In the genomic region with DNA sequence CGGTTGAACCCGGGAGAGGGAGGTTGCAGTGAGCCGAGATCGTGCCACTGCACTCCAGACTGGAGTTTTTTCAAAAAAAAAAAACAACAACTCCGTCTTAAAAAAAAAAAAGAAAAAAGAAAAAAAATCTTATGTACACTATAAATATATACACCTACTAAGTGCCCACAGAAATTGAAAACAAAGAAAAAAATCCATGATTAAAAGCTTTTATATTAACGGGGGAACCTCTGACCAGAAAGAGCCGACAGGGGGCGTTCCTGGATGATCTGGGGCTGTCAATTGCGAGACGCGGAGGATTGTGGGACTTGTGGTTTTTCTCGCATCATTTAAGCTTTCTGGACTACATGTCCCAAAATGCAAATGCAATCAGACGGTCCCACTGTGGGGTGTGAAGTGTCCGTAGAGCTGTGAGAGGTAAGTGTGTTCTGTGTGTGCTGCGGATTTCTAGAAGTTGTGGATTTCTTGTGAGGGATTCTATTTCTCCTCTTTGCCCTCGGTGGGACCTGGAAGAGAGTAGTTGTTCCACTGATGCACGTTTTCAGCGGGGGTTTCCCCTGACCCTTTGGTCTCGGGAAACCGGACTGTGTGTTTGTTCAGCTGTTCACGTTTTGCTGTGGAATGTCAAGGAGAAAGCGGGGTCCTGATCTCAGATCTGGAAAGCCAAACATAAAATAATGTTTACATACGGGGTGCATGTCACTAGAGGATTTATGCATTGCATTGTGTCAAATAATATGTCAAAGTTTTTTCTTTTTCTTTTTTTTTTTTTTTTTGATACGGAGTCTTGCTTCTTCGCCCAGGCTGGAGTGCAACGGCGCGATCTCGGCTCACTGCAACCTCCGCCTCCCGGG, we compare ENCODE assay signal across 1 cellular context.
TF ChIP-seq lines count a peak whose summit lies in the region.

A gene with protein sequence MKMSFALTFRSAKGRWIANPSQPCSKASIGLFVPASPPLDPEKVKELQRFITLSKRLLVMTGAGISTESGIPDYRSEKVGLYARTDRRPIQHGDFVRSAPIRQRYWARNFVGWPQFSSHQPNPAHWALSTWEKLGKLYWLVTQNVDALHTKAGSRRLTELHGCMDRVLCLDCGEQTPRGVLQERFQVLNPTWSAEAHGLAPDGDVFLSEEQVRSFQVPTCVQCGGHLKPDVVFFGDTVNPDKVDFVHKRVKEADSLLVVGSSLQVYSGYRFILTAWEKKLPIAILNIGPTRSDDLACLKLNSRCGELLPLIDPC (plus strand): TSS at position 360 of the 854 bp plus-strand sequence. CDS start 1,241 bp downstream, outside the sequence.

TF ChIP-seq in HEK293, 187 proteins besides CTCF, POLR2A, EP300 and RAD21 (continued from another document and continues in another):
- TF ChIP-seq ZBTB49 (tag by site-specific recombination; IDR thresholded peaks at IDR 0.05; ENCODE audit: low read depth) (no peak), ZNF48 (tag by site-specific recombination; IDR thresholded peaks at IDR 0.05) (no peak), ZNF664 (tag by site-specific recombination; IDR thresholded peaks at IDR 0.05) (no peak; the same call in 1 of the 2 replicates), ZNF830 (tag by site-specific recombination; IDR thresholded peaks at IDR 0.05; ENCODE audit: low read depth) (no peak), HIC1 (tag by site-specific recombination; IDR thresholded peaks at IDR 0.05) (no peak), ZNF311 (tag by site-specific recombination; IDR thresholded peaks at IDR 0.05; ENCODE audit: borderline replicate concordance) (no peak), ZNF768 (tag by site-specific recombination; IDR thresholded peaks at IDR 0.05) (no peak; the same call in 1 of the 2 replicates), ZNF324 (tag by site-specific recombination; IDR thresholded peaks at IDR 0.05) (peak; percentile 88; the same call in 1 of the 2 replicates), ZNF2 (tag by site-specific recombination; IDR thresholded peaks at IDR 0.05) (peak; percentile 94), ZBTB44 (tag by site-specific recombination; IDR thresholded peaks at IDR 0.05) (no peak), MEIS1 (CRISPR knock-in tag; IDR thresholded peaks at IDR 0.05; ENCODE audit: borderline replicate concordance) (no peak), ZNF433 (tag by site-specific recombination; IDR thresholded peaks at IDR 0.05; ENCODE audit: low read depth) (no peak), ZNF670 (tag by site-specific recombination; IDR thresholded peaks at IDR 0.05; ENCODE audit: low read depth) (no peak), ZNF404 (tag by site-specific recombination; IDR thresholded peaks at IDR 0.05) (no peak), KLF1 (tag by site-specific recombination; IDR thresholded peaks at IDR 0.05) (peak; percentile 34; the same call in 1 of the 2 replicates), SP2 (tag by site-specific recombination; IDR thresholded peaks at IDR 0.05) (no peak; the same call in 1 of the 2 replicates), ZSCAN30 (tag by site-specific recombination; IDR thresholded peaks at IDR 0.05) (no peak; the same call in 1 of the 2 replicates), ZXDB (tag by site-specific recombination; IDR thresholded peaks at IDR 0.05) (peak; percentile 98), ZNF138 (tag by site-specific recombination; IDR thresholded peaks at IDR 0.05; ENCODE audit: borderline replicate concordance) (no peak), ZNF24 (tag by site-specific recombination; IDR thresholded peaks at IDR 0.05) (peak; percentile 49; the same call in 1 of the 2 replicates), ZBTB8A (tag by site-specific recombination; IDR thresholded peaks at IDR 0.05) (peak; percentile 45; the same call in 1 of the 2 replicates), SP3 (tag by site-specific recombination; IDR thresholded peaks at IDR 0.05) (peak; percentile 66), ZNF514 (tag by site-specific recombination; IDR thresholded peaks at IDR 0.05) (no peak), ZNF423 (tag by site-specific recombination; IDR thresholded peaks at IDR 0.05) (no peak), ZNF529 (tag by site-specific recombination; IDR thresholded peaks at IDR 0.05; ENCODE audit: insufficient replicate concordance) (no peak), ZNF221 (tag by site-specific recombination; IDR thresholded peaks at IDR 0.05; ENCODE audit: borderline replicate concordance) (no peak), ZNF140 (tag by site-specific recombination; IDR thresholded peaks at IDR 0.05) (no peak), ZNF530 (tag by site-specific recombination; IDR thresholded peaks at IDR 0.05; ENCODE audit: low read depth) (no peak), HOXA7 (CRISPR knock-in tag; IDR thresholded peaks at IDR 0.05; ENCODE audit: borderline replicate concordance) (no peak), ZNF654 (tag by site-specific recombination; IDR thresholded peaks at IDR 0.05; ENCODE audit: low read depth) (peak; percentile 44), ZNF521 (tag by site-specific recombination; IDR thresholded peaks at IDR 0.05) (no peak), PRDM1 (tag by site-specific recombination; IDR thresholded peaks at IDR 0.05) (peak; percentile 87), ZSCAN18 (tag by site-specific recombination; IDR thresholded peaks at IDR 0.05) (no peak; the same call in 1 of the 2 replicates), ZNF416 (tag by site-specific recombination; IDR thresholded peaks at IDR 0.05) (no peak), ZNF19 (tag by site-specific recombination; IDR thresholded peaks at IDR 0.05; ENCODE audit: low read depth) (no peak), ZNF596 (tag by site-specific recombination; IDR thresholded peaks at IDR 0.05) (no peak), ZSCAN16 (tag by site-specific recombination; IDR thresholded peaks at IDR 0.05) (no peak), ZNF175 (tag by site-specific recombination; IDR thresholded peaks at IDR 0.05) (no peak)
- TF ChIP-seq, protein P1, sequence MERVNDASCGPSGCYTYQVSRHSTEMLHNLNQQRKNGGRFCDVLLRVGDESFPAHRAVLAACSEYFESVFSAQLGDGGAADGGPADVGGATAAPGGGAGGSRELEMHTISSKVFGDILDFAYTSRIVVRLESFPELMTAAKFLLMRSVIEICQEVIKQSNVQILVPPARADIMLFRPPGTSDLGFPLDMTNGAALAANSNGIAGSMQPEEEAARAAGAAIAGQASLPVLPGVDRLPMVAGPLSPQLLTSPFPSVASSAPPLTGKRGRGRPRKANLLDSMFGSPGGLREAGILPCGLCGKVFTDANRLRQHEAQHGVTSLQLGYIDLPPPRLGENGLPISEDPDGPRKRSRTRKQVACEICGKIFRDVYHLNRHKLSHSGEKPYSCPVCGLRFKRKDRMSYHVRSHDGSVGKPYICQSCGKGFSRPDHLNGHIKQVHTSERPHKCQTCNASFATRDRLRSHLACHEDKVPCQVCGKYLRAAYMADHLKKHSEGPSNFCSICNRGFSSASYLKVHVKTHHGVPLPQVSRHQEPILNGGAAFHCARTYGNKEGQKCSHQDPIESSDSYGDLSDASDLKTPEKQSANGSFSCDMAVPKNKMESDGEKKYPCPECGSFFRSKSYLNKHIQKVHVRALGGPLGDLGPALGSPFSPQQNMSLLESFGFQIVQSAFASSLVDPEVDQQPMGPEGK (tag by site-specific recombination; IDR thresholded peaks at IDR 0.05) = no peak; the same call in none of the 2 replicates
- TF ChIP-seq, protein P2, sequence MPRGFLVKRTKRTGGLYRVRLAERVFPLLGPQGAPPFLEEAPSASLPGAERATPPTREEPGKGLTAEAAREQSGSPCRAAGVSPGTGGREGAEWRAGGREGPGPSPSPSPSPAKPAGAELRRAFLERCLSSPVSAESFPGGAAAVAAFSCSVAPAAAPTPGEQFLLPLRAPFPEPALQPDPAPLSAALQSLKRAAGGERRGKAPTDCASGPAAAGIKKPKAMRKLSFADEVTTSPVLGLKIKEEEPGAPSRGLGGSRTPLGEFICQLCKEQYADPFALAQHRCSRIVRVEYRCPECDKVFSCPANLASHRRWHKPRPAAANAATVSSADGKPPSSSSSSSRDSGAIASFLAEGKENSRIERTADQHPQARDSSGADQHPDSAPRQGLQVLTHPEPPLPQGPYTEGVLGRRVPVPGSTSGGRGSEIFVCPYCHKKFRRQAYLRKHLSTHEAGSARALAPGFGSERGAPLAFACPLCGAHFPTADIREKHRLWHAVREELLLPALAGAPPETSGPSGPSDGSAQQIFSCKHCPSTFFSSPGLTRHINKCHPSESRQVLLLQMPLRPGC (tag by site-specific recombination; IDR thresholded peaks at IDR 0.05) = peak; percentile 100
- TF ChIP-seq, protein P3, sequence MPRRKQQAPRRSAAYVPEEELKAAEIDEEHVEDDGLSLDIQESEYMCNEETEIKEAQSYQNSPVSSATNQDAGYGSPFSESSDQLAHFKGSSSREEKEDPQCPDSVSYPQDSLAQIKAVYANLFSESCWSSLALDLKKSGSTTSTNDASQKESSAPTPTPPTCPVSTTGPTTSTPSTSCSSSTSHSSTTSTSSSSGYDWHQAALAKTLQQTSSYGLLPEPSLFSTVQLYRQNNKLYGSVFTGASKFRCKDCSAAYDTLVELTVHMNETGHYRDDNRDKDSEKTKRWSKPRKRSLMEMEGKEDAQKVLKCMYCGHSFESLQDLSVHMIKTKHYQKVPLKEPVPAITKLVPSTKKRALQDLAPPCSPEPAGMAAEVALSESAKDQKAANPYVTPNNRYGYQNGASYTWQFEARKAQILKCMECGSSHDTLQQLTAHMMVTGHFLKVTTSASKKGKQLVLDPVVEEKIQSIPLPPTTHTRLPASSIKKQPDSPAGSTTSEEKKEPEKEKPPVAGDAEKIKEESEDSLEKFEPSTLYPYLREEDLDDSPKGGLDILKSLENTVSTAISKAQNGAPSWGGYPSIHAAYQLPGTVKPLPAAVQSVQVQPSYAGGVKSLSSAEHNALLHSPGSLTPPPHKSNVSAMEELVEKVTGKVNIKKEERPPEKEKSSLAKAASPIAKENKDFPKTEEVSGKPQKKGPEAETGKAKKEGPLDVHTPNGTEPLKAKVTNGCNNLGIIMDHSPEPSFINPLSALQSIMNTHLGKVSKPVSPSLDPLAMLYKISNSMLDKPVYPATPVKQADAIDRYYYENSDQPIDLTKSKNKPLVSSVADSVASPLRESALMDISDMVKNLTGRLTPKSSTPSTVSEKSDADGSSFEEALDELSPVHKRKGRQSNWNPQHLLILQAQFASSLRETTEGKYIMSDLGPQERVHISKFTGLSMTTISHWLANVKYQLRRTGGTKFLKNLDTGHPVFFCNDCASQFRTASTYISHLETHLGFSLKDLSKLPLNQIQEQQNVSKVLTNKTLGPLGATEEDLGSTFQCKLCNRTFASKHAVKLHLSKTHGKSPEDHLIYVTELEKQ (tag by site-specific recombination; IDR thresholded peaks at IDR 0.05; ENCODE audit: borderline replicate concordance) = no peak
- TF ChIP-seq, protein P4, sequence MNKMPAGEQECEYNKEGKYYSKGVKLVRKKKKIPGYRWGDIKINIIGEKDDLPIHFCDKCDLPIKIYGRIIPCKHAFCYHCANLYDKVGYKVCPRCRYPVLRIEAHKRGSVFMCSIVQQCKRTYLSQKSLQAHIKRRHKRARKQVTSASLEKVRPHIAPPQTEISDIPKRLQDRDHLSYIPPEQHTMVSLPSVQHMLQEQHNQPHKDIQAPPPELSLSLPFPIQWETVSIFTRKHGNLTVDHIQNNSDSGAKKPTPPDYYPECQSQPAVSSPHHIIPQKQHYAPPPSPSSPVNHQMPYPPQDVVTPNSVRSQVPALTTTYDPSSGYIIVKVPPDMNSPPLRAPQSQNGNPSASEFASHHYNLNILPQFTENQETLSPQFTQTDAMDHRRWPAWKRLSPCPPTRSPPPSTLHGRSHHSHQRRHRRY (tag by site-specific recombination; IDR thresholded peaks at IDR 0.05) = no peak
